Comparison of ENCODE assay signal across 1 cellular context in the genomic region with DNA sequence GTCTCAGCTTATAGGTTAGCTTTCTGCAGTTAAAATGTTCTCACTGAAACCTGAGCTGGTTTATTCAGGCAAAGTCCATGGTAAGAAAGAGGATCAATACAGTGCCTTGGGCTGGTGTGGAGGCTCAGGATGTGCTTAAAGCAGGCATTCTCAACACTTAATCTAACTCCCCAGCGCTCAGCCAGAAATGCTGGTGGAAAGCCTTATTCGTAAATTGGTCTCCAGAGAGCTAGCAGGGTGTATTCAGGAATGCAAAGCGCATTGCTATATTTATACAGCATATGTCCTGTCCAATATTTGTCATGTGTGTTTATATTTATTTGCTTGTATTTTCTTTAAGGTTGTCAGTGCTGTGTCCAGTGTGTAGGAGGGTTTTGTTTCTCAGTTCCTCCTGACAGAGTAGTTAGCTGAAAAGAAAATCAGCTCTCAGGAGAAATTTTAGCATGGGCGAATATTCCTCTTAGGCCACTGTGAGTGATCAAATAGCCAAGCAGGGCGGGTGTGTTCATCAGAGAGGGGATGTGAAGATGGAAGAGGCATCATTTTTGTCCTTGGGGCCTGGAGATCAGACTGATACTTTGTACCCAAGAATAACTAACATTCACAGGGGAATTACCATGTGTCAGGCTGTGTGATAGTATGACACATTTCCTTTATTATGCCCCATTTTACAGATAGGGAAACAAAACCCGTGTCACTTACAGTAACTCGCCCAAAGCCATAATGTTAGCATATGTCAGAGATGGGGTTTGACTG.
A peak's percentile ranks its signal among the peaks of the same experiment; 100 is the strongest.
TF ChIP-seq lines count a peak whose summit lies in the region.

No MANE protein-coding gene starts in this region.

TF ChIP-seq in GM12878, 131 proteins besides CTCF, POLR2A, EP300 and RAD21 (continued from another document and continues in another):
- TF ChIP-seq, protein P1, sequence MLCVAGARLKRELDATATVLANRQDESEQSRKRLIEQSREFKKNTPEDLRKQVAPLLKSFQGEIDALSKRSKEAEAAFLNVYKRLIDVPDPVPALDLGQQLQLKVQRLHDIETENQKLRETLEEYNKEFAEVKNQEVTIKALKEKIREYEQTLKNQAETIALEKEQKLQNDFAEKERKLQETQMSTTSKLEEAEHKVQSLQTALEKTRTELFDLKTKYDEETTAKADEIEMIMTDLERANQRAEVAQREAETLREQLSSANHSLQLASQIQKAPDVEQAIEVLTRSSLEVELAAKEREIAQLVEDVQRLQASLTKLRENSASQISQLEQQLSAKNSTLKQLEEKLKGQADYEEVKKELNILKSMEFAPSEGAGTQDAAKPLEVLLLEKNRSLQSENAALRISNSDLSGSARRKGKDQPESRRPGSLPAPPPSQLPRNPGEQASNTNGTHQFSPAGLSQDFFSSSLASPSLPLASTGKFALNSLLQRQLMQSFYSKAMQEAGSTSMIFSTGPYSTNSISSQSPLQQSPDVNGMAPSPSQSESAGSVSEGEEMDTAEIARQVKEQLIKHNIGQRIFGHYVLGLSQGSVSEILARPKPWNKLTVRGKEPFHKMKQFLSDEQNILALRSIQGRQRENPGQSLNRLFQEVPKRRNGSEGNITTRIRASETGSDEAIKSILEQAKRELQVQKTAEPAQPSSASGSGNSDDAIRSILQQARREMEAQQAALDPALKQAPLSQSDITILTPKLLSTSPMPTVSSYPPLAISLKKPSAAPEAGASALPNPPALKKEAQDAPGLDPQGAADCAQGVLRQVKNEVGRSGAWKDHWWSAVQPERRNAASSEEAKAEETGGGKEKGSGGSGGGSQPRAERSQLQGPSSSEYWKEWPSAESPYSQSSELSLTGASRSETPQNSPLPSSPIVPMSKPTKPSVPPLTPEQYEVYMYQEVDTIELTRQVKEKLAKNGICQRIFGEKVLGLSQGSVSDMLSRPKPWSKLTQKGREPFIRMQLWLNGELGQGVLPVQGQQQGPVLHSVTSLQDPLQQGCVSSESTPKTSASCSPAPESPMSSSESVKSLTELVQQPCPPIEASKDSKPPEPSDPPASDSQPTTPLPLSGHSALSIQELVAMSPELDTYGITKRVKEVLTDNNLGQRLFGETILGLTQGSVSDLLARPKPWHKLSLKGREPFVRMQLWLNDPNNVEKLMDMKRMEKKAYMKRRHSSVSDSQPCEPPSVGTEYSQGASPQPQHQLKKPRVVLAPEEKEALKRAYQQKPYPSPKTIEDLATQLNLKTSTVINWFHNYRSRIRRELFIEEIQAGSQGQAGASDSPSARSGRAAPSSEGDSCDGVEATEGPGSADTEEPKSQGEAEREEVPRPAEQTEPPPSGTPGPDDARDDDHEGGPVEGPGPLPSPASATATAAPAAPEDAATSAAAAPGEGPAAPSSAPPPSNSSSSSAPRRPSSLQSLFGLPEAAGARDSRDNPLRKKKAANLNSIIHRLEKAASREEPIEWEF (IDR thresholded peaks at IDR 0.05; ENCODE audit: insufficient replicate concordance, low read depth, low read length) = no peak
- TF ChIP-seq, protein P2, sequence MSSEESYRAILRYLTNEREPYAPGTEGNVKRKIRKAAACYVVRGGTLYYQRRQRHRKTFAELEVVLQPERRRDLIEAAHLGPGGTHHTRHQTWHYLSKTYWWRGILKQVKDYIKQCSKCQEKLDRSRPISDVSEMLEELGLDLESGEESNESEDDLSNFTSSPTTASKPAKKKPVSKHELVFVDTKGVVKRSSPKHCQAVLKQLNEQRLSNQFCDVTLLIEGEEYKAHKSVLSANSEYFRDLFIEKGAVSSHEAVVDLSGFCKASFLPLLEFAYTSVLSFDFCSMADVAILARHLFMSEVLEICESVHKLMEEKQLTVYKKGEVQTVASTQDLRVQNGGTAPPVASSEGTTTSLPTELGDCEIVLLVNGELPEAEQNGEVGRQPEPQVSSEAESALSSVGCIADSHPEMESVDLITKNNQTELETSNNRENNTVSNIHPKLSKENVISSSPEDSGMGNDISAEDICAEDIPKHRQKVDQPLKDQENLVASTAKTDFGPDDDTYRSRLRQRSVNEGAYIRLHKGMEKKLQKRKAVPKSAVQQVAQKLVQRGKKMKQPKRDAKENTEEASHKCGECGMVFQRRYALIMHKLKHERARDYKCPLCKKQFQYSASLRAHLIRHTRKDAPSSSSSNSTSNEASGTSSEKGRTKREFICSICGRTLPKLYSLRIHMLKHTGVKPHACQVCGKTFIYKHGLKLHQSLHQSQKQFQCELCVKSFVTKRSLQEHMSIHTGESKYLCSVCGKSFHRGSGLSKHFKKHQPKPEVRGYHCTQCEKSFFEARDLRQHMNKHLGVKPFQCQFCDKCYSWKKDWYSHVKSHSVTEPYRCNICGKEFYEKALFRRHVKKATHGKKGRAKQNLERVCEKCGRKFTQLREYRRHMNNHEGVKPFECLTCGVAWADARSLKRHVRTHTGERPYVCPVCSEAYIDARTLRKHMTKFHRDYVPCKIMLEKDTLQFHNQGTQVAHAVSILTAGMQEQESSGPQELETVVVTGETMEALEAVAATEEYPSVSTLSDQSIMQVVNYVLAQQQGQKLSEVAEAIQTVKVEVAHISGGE (CRISPR knock-in tag; IDR thresholded peaks at IDR 0.05) = no peak
- TF ChIP-seq FOXM1 (IDR thresholded peaks at IDR 0.05; ENCODE audit: low read depth, low read length) = peak; percentile 67; the same call in 1 of the 2 replicates
- TF ChIP-seq YY1 (IDR thresholded peaks at IDR 0.05; ENCODE audit: low read depth, low read length) = no peak; the same call in 1 of the 2 replicates
- peak; percentile 52; the same call in 2 of the 3 replicates for TF ChIP-seq POU2F2 (IDR thresholded peaks at IDR 0.05; ENCODE audit: borderline replicate concordance, low read depth, low read length)
- TF ChIP-seq, protein P3, sequence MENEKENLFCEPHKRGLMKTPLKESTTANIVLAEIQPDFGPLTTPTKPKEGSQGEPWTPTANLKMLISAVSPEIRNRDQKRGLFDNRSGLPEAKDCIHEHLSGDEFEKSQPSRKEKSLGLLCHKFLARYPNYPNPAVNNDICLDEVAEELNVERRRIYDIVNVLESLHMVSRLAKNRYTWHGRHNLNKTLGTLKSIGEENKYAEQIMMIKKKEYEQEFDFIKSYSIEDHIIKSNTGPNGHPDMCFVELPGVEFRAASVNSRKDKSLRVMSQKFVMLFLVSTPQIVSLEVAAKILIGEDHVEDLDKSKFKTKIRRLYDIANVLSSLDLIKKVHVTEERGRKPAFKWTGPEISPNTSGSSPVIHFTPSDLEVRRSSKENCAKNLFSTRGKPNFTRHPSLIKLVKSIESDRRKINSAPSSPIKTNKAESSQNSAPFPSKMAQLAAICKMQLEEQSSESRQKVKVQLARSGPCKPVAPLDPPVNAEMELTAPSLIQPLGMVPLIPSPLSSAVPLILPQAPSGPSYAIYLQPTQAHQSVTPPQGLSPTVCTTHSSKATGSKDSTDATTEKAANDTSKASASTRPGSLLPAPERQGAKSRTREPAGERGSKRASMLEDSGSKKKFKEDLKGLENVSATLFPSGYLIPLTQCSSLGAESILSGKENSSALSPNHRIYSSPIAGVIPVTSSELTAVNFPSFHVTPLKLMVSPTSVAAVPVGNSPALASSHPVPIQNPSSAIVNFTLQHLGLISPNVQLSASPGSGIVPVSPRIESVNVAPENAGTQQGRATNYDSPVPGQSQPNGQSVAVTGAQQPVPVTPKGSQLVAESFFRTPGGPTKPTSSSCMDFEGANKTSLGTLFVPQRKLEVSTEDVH (IDR thresholded peaks at IDR 0.05; ENCODE audit: low read depth, partially characterized antibody) = no peak
- TF ChIP-seq TCF3 (IDR thresholded peaks at IDR 0.05; ENCODE audit: borderline replicate concordance, insufficient read depth, low read depth, low read length) = 0 out of 2 replicates have a peak, but pooled peaks have one; percentile 14
- no peak for TF ChIP-seq HDAC2 (IDR thresholded peaks at IDR 0.05)
- 0 out of 2 replicates have a peak, but pooled peaks have one; percentile 52 for TF ChIP-seq ZBED1 (IDR thresholded peaks at IDR 0.05; ENCODE audit: borderline replicate concordance)
- TF ChIP-seq NBN (IDR thresholded peaks at IDR 0.05) = peak; percentile 86
- TF ChIP-seq PAX8 (IDR thresholded peaks at IDR 0.05) = no peak
- no peak for TF ChIP-seq ZZZ3 (IDR thresholded peaks at IDR 0.05; ENCODE audit: control insufficient read depth, insufficient read length, low read depth)
- TF ChIP-seq HCFC1 (IDR thresholded peaks at IDR 0.05; ENCODE audit: low read length) = no peak
- TF ChIP-seq, protein P4, sequence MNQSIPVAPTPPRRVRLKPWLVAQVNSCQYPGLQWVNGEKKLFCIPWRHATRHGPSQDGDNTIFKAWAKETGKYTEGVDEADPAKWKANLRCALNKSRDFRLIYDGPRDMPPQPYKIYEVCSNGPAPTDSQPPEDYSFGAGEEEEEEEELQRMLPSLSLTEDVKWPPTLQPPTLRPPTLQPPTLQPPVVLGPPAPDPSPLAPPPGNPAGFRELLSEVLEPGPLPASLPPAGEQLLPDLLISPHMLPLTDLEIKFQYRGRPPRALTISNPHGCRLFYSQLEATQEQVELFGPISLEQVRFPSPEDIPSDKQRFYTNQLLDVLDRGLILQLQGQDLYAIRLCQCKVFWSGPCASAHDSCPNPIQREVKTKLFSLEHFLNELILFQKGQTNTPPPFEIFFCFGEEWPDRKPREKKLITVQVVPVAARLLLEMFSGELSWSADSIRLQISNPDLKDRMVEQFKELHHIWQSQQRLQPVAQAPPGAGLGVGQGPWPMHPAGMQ (IDR thresholded peaks at IDR 0.05; ENCODE audit: borderline replicate concordance) = no peak
- TF ChIP-seq, protein P5, sequence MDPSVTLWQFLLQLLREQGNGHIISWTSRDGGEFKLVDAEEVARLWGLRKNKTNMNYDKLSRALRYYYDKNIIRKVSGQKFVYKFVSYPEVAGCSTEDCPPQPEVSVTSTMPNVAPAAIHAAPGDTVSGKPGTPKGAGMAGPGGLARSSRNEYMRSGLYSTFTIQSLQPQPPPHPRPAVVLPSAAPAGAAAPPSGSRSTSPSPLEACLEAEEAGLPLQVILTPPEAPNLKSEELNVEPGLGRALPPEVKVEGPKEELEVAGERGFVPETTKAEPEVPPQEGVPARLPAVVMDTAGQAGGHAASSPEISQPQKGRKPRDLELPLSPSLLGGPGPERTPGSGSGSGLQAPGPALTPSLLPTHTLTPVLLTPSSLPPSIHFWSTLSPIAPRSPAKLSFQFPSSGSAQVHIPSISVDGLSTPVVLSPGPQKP (IDR thresholded peaks at IDR 0.05; ENCODE audit: low read depth, low read length) = no peak
- TF ChIP-seq RCOR1 (conservative IDR thresholded peaks at IDR 0.05; ENCODE audit: low read depth, low read length) = 0 out of 2 replicates have a peak, but pooled peaks have one; percentile 33
- no peak for TF ChIP-seq NR2C2 (IDR thresholded peaks at IDR 0.05; ENCODE audit: borderline replicate concordance, control insufficient read depth, insufficient read length, low read depth)
- TF ChIP-seq, protein P6, sequence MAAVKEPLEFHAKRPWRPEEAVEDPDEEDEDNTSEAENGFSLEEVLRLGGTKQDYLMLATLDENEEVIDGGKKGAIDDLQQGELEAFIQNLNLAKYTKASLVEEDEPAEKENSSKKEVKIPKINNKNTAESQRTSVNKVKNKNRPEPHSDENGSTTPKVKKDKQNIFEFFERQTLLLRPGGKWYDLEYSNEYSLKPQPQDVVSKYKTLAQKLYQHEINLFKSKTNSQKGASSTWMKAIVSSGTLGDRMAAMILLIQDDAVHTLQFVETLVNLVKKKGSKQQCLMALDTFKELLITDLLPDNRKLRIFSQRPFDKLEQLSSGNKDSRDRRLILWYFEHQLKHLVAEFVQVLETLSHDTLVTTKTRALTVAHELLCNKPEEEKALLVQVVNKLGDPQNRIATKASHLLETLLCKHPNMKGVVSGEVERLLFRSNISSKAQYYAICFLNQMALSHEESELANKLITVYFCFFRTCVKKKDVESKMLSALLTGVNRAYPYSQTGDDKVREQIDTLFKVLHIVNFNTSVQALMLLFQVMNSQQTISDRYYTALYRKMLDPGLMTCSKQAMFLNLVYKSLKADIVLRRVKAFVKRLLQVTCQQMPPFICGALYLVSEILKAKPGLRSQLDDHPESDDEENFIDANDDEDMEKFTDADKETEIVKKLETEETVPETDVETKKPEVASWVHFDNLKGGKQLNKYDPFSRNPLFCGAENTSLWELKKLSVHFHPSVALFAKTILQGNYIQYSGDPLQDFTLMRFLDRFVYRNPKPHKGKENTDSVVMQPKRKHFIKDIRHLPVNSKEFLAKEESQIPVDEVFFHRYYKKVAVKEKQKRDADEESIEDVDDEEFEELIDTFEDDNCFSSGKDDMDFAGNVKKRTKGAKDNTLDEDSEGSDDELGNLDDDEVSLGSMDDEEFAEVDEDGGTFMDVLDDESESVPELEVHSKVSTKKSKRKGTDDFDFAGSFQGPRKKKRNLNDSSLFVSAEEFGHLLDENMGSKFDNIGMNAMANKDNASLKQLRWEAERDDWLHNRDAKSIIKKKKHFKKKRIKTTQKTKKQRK (IDR thresholded peaks at IDR 0.05; ENCODE audit: low read depth, low read length) = no peak
- TF ChIP-seq TCF7 (IDR thresholded peaks at IDR 0.05; ENCODE audit: borderline replicate concordance) = no peak
- no peak for TF ChIP-seq ZNF274 (IDR thresholded peaks at IDR 0.05; ENCODE audit: insufficient read depth, insufficient read length)
- TF ChIP-seq IKZF2 (IDR thresholded peaks at IDR 0.05) = peak; percentile 90 to 95
- TF ChIP-seq, protein P7, sequence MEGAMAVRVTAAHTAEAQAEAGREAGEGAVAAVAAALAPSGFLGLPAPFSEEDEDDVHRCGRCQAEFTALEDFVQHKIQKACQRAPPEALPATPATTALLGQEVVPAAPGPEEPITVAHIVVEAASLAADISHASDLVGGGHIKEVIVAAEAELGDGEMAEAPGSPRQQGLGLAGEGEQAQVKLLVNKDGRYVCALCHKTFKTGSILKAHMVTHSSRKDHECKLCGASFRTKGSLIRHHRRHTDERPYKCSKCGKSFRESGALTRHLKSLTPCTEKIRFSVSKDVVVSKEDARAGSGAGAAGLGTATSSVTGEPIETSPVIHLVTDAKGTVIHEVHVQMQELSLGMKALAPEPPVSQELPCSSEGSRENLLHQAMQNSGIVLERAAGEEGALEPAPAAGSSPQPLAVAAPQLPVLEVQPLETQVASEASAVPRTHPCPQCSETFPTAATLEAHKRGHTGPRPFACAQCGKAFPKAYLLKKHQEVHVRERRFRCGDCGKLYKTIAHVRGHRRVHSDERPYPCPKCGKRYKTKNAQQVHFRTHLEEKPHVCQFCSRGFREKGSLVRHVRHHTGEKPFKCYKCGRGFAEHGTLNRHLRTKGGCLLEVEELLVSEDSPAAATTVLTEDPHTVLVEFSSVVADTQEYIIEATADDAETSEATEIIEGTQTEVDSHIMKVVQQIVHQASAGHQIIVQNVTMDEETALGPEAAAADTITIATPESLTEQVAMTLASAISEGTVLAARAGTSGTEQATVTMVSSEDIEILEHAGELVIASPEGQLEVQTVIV (IDR thresholded peaks at IDR 0.05; ENCODE audit: borderline replicate concordance, partially characterized antibody) = no peak
- TF ChIP-seq RELA (IDR thresholded peaks at IDR 0.05; ENCODE audit: borderline replicate concordance, partially characterized antibody) = no peak
- no peak for TF ChIP-seq CBX3 (IDR thresholded peaks at IDR 0.05; ENCODE audit: borderline replicate concordance, low read depth)
- no peak for TF ChIP-seq SUPT20H (IDR thresholded peaks at IDR 0.05; ENCODE audit: borderline replicate concordance, control insufficient read depth, low read depth, low read length)
- no peak for TF ChIP-seq HDAC6 (IDR thresholded peaks at IDR 0.05; ENCODE audit: unreplicated experiment)
- TF ChIP-seq IRF4 (IDR thresholded peaks at IDR 0.05; ENCODE audit: low read depth, low read length) = peak; percentile 87
- peak in 1 of 2 experiments; percentile 47; a peak in 1 of 4 replicates for TF ChIP-seq ETV6 (conservative IDR thresholded peaks at IDR 0.05 in 1 of 2, IDR thresholded peaks at IDR 0.05 in 1 of 2; ENCODE audit: borderline replicate concordance in 1 of 2, low read depth in 1 of 2)
